ENCODE assay signal across 10 cellular contexts in the genomic region with DNA sequence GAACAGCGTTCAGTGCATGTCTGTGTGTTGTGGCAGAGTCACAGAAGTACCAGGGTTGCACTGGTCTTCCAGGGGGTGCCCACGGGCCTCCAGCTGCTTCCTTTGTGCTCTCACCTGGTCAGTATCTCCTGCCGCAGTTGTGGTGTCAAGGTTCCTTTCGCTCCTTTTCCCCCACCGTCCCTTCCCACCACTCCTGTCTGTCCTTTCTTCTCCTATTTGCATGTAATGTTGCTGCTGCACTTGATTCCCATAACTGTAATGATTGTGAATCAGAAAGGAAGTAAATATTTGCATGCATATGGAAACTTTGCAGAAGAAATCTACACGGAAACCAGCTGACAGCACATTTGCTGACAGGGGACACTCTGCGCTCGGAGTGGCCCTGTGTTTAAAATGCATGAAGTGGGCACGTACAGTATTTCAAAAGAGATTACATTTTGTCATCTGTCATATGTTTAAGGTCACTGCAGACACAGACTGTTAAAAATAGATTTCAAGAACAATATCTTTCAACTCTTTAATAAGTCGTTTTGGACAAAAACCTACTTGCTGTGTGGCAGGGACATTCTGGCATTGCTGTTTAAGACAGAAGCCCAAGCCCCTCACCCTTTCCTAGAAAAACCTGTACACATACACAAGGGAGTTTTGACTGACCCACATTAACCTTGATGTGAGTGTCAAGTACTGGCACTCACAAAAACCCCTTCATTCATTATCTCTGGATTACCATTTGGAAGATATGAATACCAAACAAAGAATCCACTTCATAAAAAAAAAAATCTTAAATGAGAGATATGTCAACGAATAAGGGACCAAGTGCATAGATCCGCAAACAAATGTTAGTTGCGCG.
A peak's percentile ranks its signal among the peaks of the same experiment; 100 is the strongest.
DNase-seq lines count a peak whose midpoint lies in the region; ATAC-seq and TF ChIP-seq lines count a peak whose summit lies in the region.
"Had no signal": no experiment of that assay in that cellular context is flagged by ENCODE, and none has a peak within 500 bp of the region (broad histone marks: within the 10 kb centered on the region; RNA-seq: fewer than 3 reads in every experiment).

No MANE protein-coding gene starts in this region.

- TF ChIP-seq EP300 in stomach (IDR thresholded peaks at IDR 0.05): no peak

- DNase-seq in activated naive CD8-positive, alpha-beta T cell treated with anti-CD3 and anti-CD28 coated beads, Interleukin-2, amount 10 ng/mL, durations not matched to agents 7 days and 5 days: no peak
- no peak for DNase-seq in activated naive CD8-positive, alpha-beta T cell treated with anti-CD3 and anti-CD28 coated beads for 36 hours
- no peak for DNase-seq in activated CD4-positive, alpha-beta memory T cell treated with anti-CD3 and anti-CD28 coated beads, Interleukin-2, amount 10 ng/mL, durations not matched to agents 7 days and 5 days
- DNase-seq in stomach (peak; percentile 36), COR-L47 (lab: John Stamatoyannopoulos, UW) (no peak), SIG-M5 (lab: John Stamatoyannopoulos, UW) (no peak), SW480 (ENCODE audit: low spot score) (no peak)

- TF ChIP-seq CTCF in stomach (IDR thresholded peaks at IDR 0.05): no peak

- peak overlapping the region; percentile 44 to 83 (median 79) for H3K27ac ChIP-seq in stomach
- H3K27ac ChIP-seq: HL-60 had no signal

- H3K36me3 Mint-ChIP-seq in activated naive CD8-positive, alpha-beta T cell treated with anti-CD3 and anti-CD28 coated beads, Interleukin-2, amount 10 ng/mL, durations not matched to agents 7 days and 5 days: peaks cover 25% of the 10 kb centered on the region
- H3K36me3 Mint-ChIP-seq in activated naive CD8-positive, alpha-beta T cell treated with anti-CD3 and anti-CD28 coated beads for 36 hours: peaks cover 6% of the 10 kb centered on the region
- peaks cover 28% of the 10 kb centered on the region for H3K36me3 Mint-ChIP-seq in activated CD4-positive, alpha-beta memory T cell treated with anti-CD3 and anti-CD28 coated beads, Interleukin-2, amount 10 ng/mL, durations not matched to agents 7 days and 5 days (ENCODE audit: low read depth)

- H3K4me1 Mint-ChIP-seq in activated naive CD8-positive, alpha-beta T cell treated with anti-CD3 and anti-CD28 coated beads, Interleukin-2, amount 10 ng/mL, durations not matched to agents 7 days and 5 days: peaks cover 24% of the 10 kb centered on the region
- H3K4me1 Mint-ChIP-seq in activated naive CD8-positive, alpha-beta T cell treated with anti-CD3 and anti-CD28 coated beads for 36 hours: peaks cover 12% of the 10 kb centered on the region
- peaks cover 30% of the 10 kb centered on the region for H3K4me1 Mint-ChIP-seq in activated CD4-positive, alpha-beta memory T cell treated with anti-CD3 and anti-CD28 coated beads, Interleukin-2, amount 10 ng/mL, durations not matched to agents 7 days and 5 days

- TF ChIP-seq POLR2A in stomach (IDR thresholded peaks at IDR 0.05): peak in 1 of 4 donors; percentile 17

- CTCF ChIA-PET in activated CD4-positive, alpha-beta memory T cell treated with anti-CD3 and anti-CD28 coated beads, Interleukin-2, amount 10 ng/mL, durations not matched to agents 7 days and 5 days (lab: Charles Lee): no interaction called here

- no peaks in the 10 kb centered on the region for H3K36me3 ChIP-seq in stomach

- no peaks in the 10 kb centered on the region for H3K27me3 ChIP-seq in stomach

- 22 to 34% (median 30%) methylated on average over 14 of the region's 14 CpGs for WGBS in stomach, 5 donors

- H3K4me1 ChIP-seq in stomach: peaks cover 0 to 29% (median 5%) of the 10 kb centered on the region in 4 donors

- ATAC-seq in activated naive CD8-positive, alpha-beta T cell treated with anti-CD3 and anti-CD28 coated beads, Interleukin-2, amount 10 ng/mL, durations not matched to agents 7 days and 5 days (ENCODE audit: low read depth): no peak
- ATAC-seq in HG02938 (IDR thresholded peaks at IDR 0.05; ENCODE audit: unreplicated experiment): peak; percentile 69

- no peak overlapping the region for H3K27ac Mint-ChIP-seq in activated naive CD8-positive, alpha-beta T cell treated with anti-CD3 and anti-CD28 coated beads, Interleukin-2, amount 10 ng/mL, durations not matched to agents 7 days and 5 days
- no peak overlapping the region for H3K27ac Mint-ChIP-seq in activated naive CD8-positive, alpha-beta T cell treated with anti-CD3 and anti-CD28 coated beads for 36 hours
- H3K27ac Mint-ChIP-seq in activated CD4-positive, alpha-beta memory T cell treated with anti-CD3 and anti-CD28 coated beads, Interleukin-2, amount 10 ng/mL, durations not matched to agents 7 days and 5 days: peak overlapping the region; percentile 72
- H3K27ac Mint-ChIP-seq: activated naive CD4-positive, alpha-beta T cell treated with anti-CD3 and anti-CD28 coated beads, Interleukin-2, amount 50 U/mL, for 24 hours had no signal

- peak overlapping the region in 2 of 4 donors; percentile 5 to 22 for H3K4me3 ChIP-seq in stomach

- H3K9me3 ChIP-seq in stomach: peaks cover 0 to 23% (median 10%) of the 10 kb centered on the region in 4 donors

- H3K4me3 Mint-ChIP-seq in activated naive CD8-positive, alpha-beta T cell treated with anti-CD3 and anti-CD28 coated beads, Interleukin-2, amount 10 ng/mL, durations not matched to agents 7 days and 5 days: peak overlapping the region; percentile 45
- H3K4me3 Mint-ChIP-seq in activated naive CD8-positive, alpha-beta T cell treated with anti-CD3 and anti-CD28 coated beads for 36 hours: no peak overlapping the region
- peak overlapping the region; percentile 47 for H3K4me3 Mint-ChIP-seq in activated CD4-positive, alpha-beta memory T cell treated with anti-CD3 and anti-CD28 coated beads, Interleukin-2, amount 10 ng/mL, durations not matched to agents 7 days and 5 days
- H3K4me3 Mint-ChIP-seq: activated naive CD4-positive, alpha-beta T cell treated with anti-CD3 and anti-CD28 coated beads, Interleukin-2, amount 50 U/mL, for 24 hours had no signal

- POLR2A ChIA-PET in activated naive CD8-positive, alpha-beta T cell treated with anti-CD3 and anti-CD28 coated beads, Interleukin-2, amount 10 ng/mL, durations not matched to agents 7 days and 5 days (lab: Charles Lee): no interaction called here
- POLR2A ChIA-PET in activated CD4-positive, alpha-beta memory T cell treated with anti-CD3 and anti-CD28 coated beads, Interleukin-2, amount 10 ng/mL, durations not matched to agents 7 days and 5 days (lab: Charles Lee): interaction anchor here (1.5 kb wide), 1 partner anchor 9 kb away, joined by 11 read pairs; no protein-coding TSS in a partner anchor

- peaks cover 19% of the 10 kb centered on the region for H3K9me3 Mint-ChIP-seq in activated naive CD8-positive, alpha-beta T cell treated with anti-CD3 and anti-CD28 coated beads, Interleukin-2, amount 10 ng/mL, durations not matched to agents 7 days and 5 days
- H3K9me3 Mint-ChIP-seq in activated naive CD8-positive, alpha-beta T cell treated with anti-CD3 and anti-CD28 coated beads for 36 hours: peaks cover 9% of the 10 kb centered on the region
- H3K9me3 Mint-ChIP-seq in activated CD4-positive, alpha-beta memory T cell treated with anti-CD3 and anti-CD28 coated beads, Interleukin-2, amount 10 ng/mL, durations not matched to agents 7 days and 5 days: peaks cover 22% of the 10 kb centered on the region

- no peaks in the 10 kb centered on the region for H3K27me3 Mint-ChIP-seq in activated naive CD8-positive, alpha-beta T cell treated with anti-CD3 and anti-CD28 coated beads, Interleukin-2, amount 10 ng/mL, durations not matched to agents 7 days and 5 days
- H3K27me3 Mint-ChIP-seq in activated naive CD8-positive, alpha-beta T cell treated with anti-CD3 and anti-CD28 coated beads for 36 hours: no peaks in the 10 kb centered on the region
- peaks cover 2% of the 10 kb centered on the region for H3K27me3 Mint-ChIP-seq in activated CD4-positive, alpha-beta memory T cell treated with anti-CD3 and anti-CD28 coated beads, Interleukin-2, amount 10 ng/mL, durations not matched to agents 7 days and 5 days
- H3K27me3 Mint-ChIP-seq: activated naive CD4-positive, alpha-beta T cell treated with anti-CD3 and anti-CD28 coated beads, Interleukin-2, amount 50 U/mL, for 24 hours had no signal

- intact Hi-C loops in stomach (cut with DNase I; ENCODE audit: low total_unique reads): no loop called here
